8 cellular contexts compared by ENCODE assay signal in genomic region chr11:66843776-66844495, GRCh38. TPM values are rescaled to one million over a fixed set of nuclear protein-coding genes. Genes with fewer than 3 reads are reported as not detected.
DNase-seq lines count a peak whose midpoint lies in the region; ATAC-seq and TF ChIP-seq lines count a peak whose summit lies in the region.

No MANE protein-coding gene starts in this region.

- H3F3A ChIP-seq in smooth muscle cell (ENCODE audit: low read depth) = peaks cover 4% of the 10 kb centered on the region

- H3K4me3 ChIP-seq in right cardiac atrium (ENCODE audit: low read length) (peak overlapping the region; percentile 78), smooth muscle cell (peak overlapping the region; percentile 91)

- H3K18ac ChIP-seq in H9 (ENCODE audit: insufficient read length, low read depth, low read length) = peak overlapping the region; percentile 69

- peak overlapping the region; percentile 20 to 91 (median 88); a peak in 6 of 7 replicates for H3K27ac Mint-ChIP-seq in H9

- H2BK120ac ChIP-seq in H9 (ENCODE audit: low read depth, low read length, poor library complexity, severe bottlenecking) = no peak overlapping the region

- H3K4me2 ChIP-seq in H9 (ENCODE audit: insufficient read depth, insufficient read length, low read length) (peak overlapping the region; percentile 56), smooth muscle cell (peak overlapping the region; percentile 93)

- no peak overlapping the region for H2BK15ac ChIP-seq in H9 (ENCODE audit: low read depth, low read length)

- H2BK20ac ChIP-seq in H9 (ENCODE audit: low read depth, low read length, poor library complexity, severe bottlenecking) = no peak overlapping the region

- H2BK12ac ChIP-seq in H9 (ENCODE audit: insufficient read length, low read depth, low read length) = no peak overlapping the region

- H2AFZ ChIP-seq in H9 (ENCODE audit: low read length) (no peak overlapping the region), smooth muscle cell (ENCODE audit: low read depth) (no peak overlapping the region)

- H4K8ac ChIP-seq in H9 (replicated peaks; ENCODE audit: insufficient read length, low read depth, low read length) = no peak overlapping the region

- peak overlapping the region; percentile 93; the same call in 1 of the 2 replicates for H3K14ac ChIP-seq in H9 (ENCODE audit: insufficient read depth, low read length)

- H3K9ac ChIP-seq in H9 (ENCODE audit: extremely low read depth, insufficient read length, low read length) (peak overlapping the region; percentile 86), smooth muscle cell (ENCODE audit: low read depth) (peak overlapping the region; percentile 97)

- intact Hi-C loops in right cardiac atrium (cut with DNase I) = no loop called here

- no peaks in the 10 kb centered on the region for H3K27me3 ChIP-seq in H9 (ENCODE audit: insufficient read depth, low read length)
- no peaks in the 10 kb centered on the region for H3K27me3 ChIP-seq in right cardiac atrium (ENCODE audit: control insufficient read depth, insufficient read depth)
- H3K27me3 ChIP-seq in smooth muscle cell (ENCODE audit: low read depth) = no peaks in the 10 kb centered on the region

- no peak overlapping the region for H3K56ac ChIP-seq in H9 (ENCODE audit: insufficient read length, low read depth, low read length)

- no peaks in the 10 kb centered on the region for H3K9me3 ChIP-seq in H9 (ENCODE audit: control insufficient read depth, low read depth, low read length)
- H3K9me3 ChIP-seq in right cardiac atrium (ENCODE audit: control insufficient read depth, low read length) = no peaks in the 10 kb centered on the region
- no peaks in the 10 kb centered on the region for H3K9me3 ChIP-seq in smooth muscle cell (replicated peaks; ENCODE audit: low read depth)

- no peaks in the 10 kb centered on the region for H3K36me3 ChIP-seq in smooth muscle cell (ENCODE audit: low read depth)

- peaks cover 7% of the 10 kb centered on the region for H3K79me1 ChIP-seq in H9 (ENCODE audit: insufficient read depth, low read depth, low read length, poor library complexity, severe bottlenecking)

- no peaks in the 10 kb centered on the region for H4K20me1 ChIP-seq in H9 (ENCODE audit: control insufficient read depth, insufficient read depth, insufficient read length)
- H4K20me1 ChIP-seq in smooth muscle cell (ENCODE audit: low read depth) = peaks cover 14% of the 10 kb centered on the region

- H3K27ac ChIP-seq in H9 (ENCODE audit: insufficient read length, low read depth, low read length) = no peak overlapping the region
- H3K27ac ChIP-seq in VCaP = peak overlapping the region; percentile 94
- peak overlapping the region; percentile 76 for H3K27ac ChIP-seq in right cardiac atrium (ENCODE audit: low read length)
- H3K27ac ChIP-seq in smooth muscle cell (ENCODE audit: low read depth) = peak overlapping the region; percentile 96

- H4K91ac ChIP-seq in H9 (ENCODE audit: insufficient read length, low read depth, low read length) = no peak overlapping the region

- no peak for DNase-seq in H9
- DNase-seq in right cardiac atrium = peak in 1 of 3 donors; percentile 6
- DNase-seq in smooth muscle cell (lab: John Stamatoyannopoulos, UW; ENCODE audit: unreplicated experiment) = no peak
- no peak for DNase-seq in DMS79 treated with DMSO at 0.1 percent for 48 hours (lab: John Stamatoyannopoulos, UW)
- DNase-seq in KBM-7 = no peak
- no peak for DNase-seq in erythroblast (lab: John Stamatoyannopoulos, UW)
- DNase-seq in 8988T = no peak

- H3T11ph ChIP-seq in H9 (ENCODE audit: low read length) = no peak overlapping the region

- H3K4me1 ChIP-seq in H9 (ENCODE audit: insufficient read depth, low read length) = no peaks in the 10 kb centered on the region
- H3K4me1 ChIP-seq in right cardiac atrium (ENCODE audit: control insufficient read depth, insufficient read depth, low read length) = peaks cover 5% of the 10 kb centered on the region
- peaks cover 4% of the 10 kb centered on the region for H3K4me1 ChIP-seq in smooth muscle cell (ENCODE audit: low read depth)

- no peak overlapping the region for H3K23ac ChIP-seq in H9 (ENCODE audit: insufficient read length, low read depth, low read length)

- no peak for ATAC-seq in right cardiac atrium

- peaks cover 10% of the 10 kb centered on the region; the same call in 1 of the 2 replicates for H3K79me2 ChIP-seq in H9 (ENCODE audit: insufficient read depth, low read length)
- peaks cover 40% of the 10 kb centered on the region for H3K79me2 ChIP-seq in smooth muscle cell (ENCODE audit: low read depth)

- TF ChIP-seq POLR2A in erythroblast (IDR thresholded peaks at IDR 0.05; ENCODE audit: low read length) = no peak

- no peak overlapping the region for H2AK5ac ChIP-seq in H9 (ENCODE audit: insufficient read length, low read length)

- no peaks in the 10 kb centered on the region for H3K9me3 Mint-ChIP-seq in H9

- H2BK5ac ChIP-seq in H9 (ENCODE audit: insufficient read length, low read length) = no peak overlapping the region

- H3K4me3 Mint-ChIP-seq in H9 = peak overlapping the region; percentile 90 to 91

- TF ChIP-seq CTCF in H9 (conservative IDR thresholded peaks at IDR 0.05) (no peak), VCaP (conservative IDR thresholded peaks at IDR 0.05) (no peak), smooth muscle cell (IDR thresholded peaks at IDR 0.05; ENCODE audit: borderline replicate concordance, insufficient read depth, poor library complexity, severe bottlenecking) (no peak)

- H3K4me1 Mint-ChIP-seq in H9 = peaks cover 14 to 16% of the 10 kb centered on the region in 2 experiments

- in situ Hi-C loops in KBM-7 (cut with MboI; ENCODE audit: low pct_unique_long_range_greater_than_20kb, low sequenced_read_pairs) = loop anchor here (25.0 kb wide), 1 partner anchor 157 kb away; the partner anchor contains the start of gene RBM4B

- no peak overlapping the region for H3K4ac ChIP-seq in H9 (ENCODE audit: low read depth, low read length)

- no CpG with 5 or more reads among the region's 16 CpGs for WGBS in H9 (ENCODE audit: extremely low coverage, insufficient read length, low lambda C conversion rate)
- WGBS in right cardiac atrium = 15% methylated on average over 16 of the region's 16 CpGs
- WGBS in smooth muscle cell (ENCODE audit: low lambda C conversion rate) = 22% methylated on average over 16 of the region's 16 CpGs

- H3K23me2 ChIP-seq in H9 (ENCODE audit: insufficient read length, low read depth, low read length, poor library complexity, severe bottlenecking) = peaks cover 5% of the 10 kb centered on the region

- peaks cover 2% of the 10 kb centered on the region; the same call in 1 of the 2 replicates for H3K27me3 Mint-ChIP-seq in H9 (ENCODE audit: low read depth)

- H3K36me3 Mint-ChIP-seq in H9 (ENCODE audit: insufficient read depth in 1 of 3, low read depth in 3 of 3) = peaks cover 13 to 60% (median 42%) of the 10 kb centered on the region in 3 experiments

- H4K5ac ChIP-seq in H9 (ENCODE audit: insufficient read length, low read depth, low read length) = no peak overlapping the region

RNA-seq across cellular contexts. Expression of gene RCE1, which starts 0.7 kb away (rescaled TPM):
- total RNA-seq in H9 (2021) (49.0 and 52.5 TPM in 2 replicates), right cardiac atrium (1 to 10 TPM; 5.3 to 9.4 (median 6.8) TPM), smooth muscle cell (12.1 and 25.2 TPM in 2 replicates)
- polyA plus RNA-seq in right cardiac atrium (4.8 TPM), smooth muscle cell (33.5 and 34.1 TPM in 2 replicates)

RNA-seq across cellular contexts. Expression of gene LRFN4, which starts 12.9 kb away (rescaled TPM):
- total RNA-seq in H9 (2021) (65.1 and 66.7 TPM in 2 replicates), right cardiac atrium (10 to 100 TPM; 10.8 to 14.6 (median 11.6) TPM), smooth muscle cell (14.7 and 15.2 TPM in 2 replicates)
- polyA plus RNA-seq in right cardiac atrium (11.8 TPM), smooth muscle cell (37.6 and 43.0 TPM in 2 replicates)
